In the genomic region with DNA sequence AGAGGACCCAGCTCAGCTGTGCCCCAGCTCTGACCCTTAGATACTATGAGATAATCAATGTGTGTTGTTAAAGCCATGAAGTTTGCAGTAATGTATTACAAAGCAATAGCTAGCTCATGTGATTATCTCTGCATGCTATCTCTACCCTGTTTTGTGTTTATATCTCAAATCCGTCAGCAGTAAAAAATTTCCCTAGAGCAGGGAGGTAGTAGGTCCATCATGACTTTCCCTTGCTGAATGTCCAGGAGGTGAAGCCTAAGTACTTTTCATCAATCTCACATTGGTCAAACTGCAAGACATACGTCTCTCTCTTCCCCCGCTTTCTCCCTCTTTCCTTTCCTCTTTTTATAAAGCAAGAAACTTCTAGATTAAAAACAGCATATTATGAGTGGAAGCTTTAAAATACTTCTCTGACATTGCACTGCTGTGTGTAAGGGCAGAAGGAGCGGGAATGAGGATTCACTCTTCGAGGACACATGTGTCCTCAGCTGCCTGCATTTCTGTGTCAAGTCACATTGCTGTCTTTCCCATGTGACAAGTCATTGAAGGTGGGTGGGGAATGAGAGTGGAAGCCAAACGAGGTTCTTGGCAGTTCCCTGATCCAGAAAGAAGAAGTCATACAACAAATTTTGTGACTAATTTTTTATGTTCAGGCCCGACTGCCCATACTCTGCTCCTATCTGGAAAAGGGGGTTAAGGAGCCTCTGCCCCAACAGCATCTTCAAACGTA, we compare ENCODE assay signal across 24 cellular contexts.
"Had no signal": no experiment of that assay in that cellular context is flagged by ENCODE, and none has a peak within 500 bp of the region (broad histone marks: within the 10 kb centered on the region; RNA-seq: fewer than 3 reads in every experiment).

No MANE protein-coding gene starts in this region.

- H3K9me3 Mint-ChIP-seq: activated CD4-positive, alpha-beta memory T cell treated with anti-CD3 and anti-CD28 coated beads for 36 hours; activated naive CD4-positive, alpha-beta T cell treated with anti-CD3 and anti-CD28 coated beads for 36 hours; activated naive CD8-positive, alpha-beta T cell treated with anti-CD3 and anti-CD28 coated beads, Interleukin-2, amount 10 ng/mL, durations not matched to agents 7 days and 5 days had no signal

- H3K36me3 ChIP-seq: cardiac muscle cell had no signal

- H3K27me3 ChIP-seq: cardiac muscle cell, esophagus muscularis mucosa, heart right ventricle, spleen, thyroid gland, upper lobe of right lung had no signal

- H3K4me1 ChIP-seq: spleen had no signal

- H3K27ac ChIP-seq: cardiac muscle cell, esophagus muscularis mucosa, heart right ventricle, spleen, thyroid gland, upper lobe of right lung had no signal

- DNase-seq: activated CD4-positive, alpha-beta memory T cell treated with anti-CD3 and anti-CD28 coated beads for 36 hours; activated CD4-positive, alpha-beta T cell treated with anti-CD3 and anti-CD28 coated beads for 48 hours; activated naive CD4-positive, alpha-beta T cell treated with anti-CD3 and anti-CD28 coated beads for 36 hours; activated naive CD8-positive, alpha-beta T cell treated with anti-CD3 and anti-CD28 coated beads, Interleukin-2, amount 10 ng/mL, durations not matched to agents 7 days and 5 days; activated T-cell treated with anti-CD3 and anti-CD28 coated beads, Interleukin-2, amount 50 U/mL, for 48 hours; amygdala; dermis blood vessel endothelial cell; effector memory CD4-positive, alpha-beta T cell; heart right ventricle; islet precursor cell; left colon; mucosa of descending colon; occipital lobe; posterior cingulate gyrus; spleen; stimulated activated CD4-positive, alpha-beta T cell treated with anti-CD3 and anti-CD28 coated beads, Interleukin-4, amount 100 ng/mL, for 1 hour; stimulated activated naive CD4-positive, alpha-beta T cell; SW 1271; T-helper 2 cell; thyroid gland; upper lobe of right lung had no signal

- H3K36me3 Mint-ChIP-seq: activated CD4-positive, alpha-beta memory T cell treated with anti-CD3 and anti-CD28 coated beads for 36 hours; activated naive CD8-positive, alpha-beta T cell treated with anti-CD3 and anti-CD28 coated beads, Interleukin-2, amount 10 ng/mL, durations not matched to agents 7 days and 5 days; memory B cell had no signal

- H3K4me3 Mint-ChIP-seq: activated CD4-positive, alpha-beta memory T cell treated with anti-CD3 and anti-CD28 coated beads for 36 hours; activated naive CD4-positive, alpha-beta T cell treated with anti-CD3 and anti-CD28 coated beads for 36 hours; activated naive CD8-positive, alpha-beta T cell treated with anti-CD3 and anti-CD28 coated beads, Interleukin-2, amount 10 ng/mL, durations not matched to agents 7 days and 5 days; memory B cell had no signal

- H3K4me1 Mint-ChIP-seq: activated naive CD8-positive, alpha-beta T cell treated with anti-CD3 and anti-CD28 coated beads, Interleukin-2, amount 10 ng/mL, durations not matched to agents 7 days and 5 days; memory B cell had no signal

- H3K4me3 ChIP-seq: cardiac muscle cell, esophagus muscularis mucosa, heart right ventricle, mucosa of descending colon, spleen, thyroid gland, upper lobe of right lung had no signal

- ATAC-seq: heart right ventricle, left colon, mucosa of descending colon, upper lobe of right lung had no signal

- H3K27ac Mint-ChIP-seq: activated CD4-positive, alpha-beta memory T cell treated with anti-CD3 and anti-CD28 coated beads for 36 hours; activated naive CD4-positive, alpha-beta T cell treated with anti-CD3 and anti-CD28 coated beads for 36 hours; activated naive CD8-positive, alpha-beta T cell treated with anti-CD3 and anti-CD28 coated beads, Interleukin-2, amount 10 ng/mL, durations not matched to agents 7 days and 5 days; memory B cell had no signal

- H3K9me3 ChIP-seq: esophagus muscularis mucosa, heart right ventricle, mucosa of descending colon, spleen, thyroid gland, upper lobe of right lung had no signal
